Comparison of ENCODE assay signal across 22 cellular contexts in the genomic region with DNA sequence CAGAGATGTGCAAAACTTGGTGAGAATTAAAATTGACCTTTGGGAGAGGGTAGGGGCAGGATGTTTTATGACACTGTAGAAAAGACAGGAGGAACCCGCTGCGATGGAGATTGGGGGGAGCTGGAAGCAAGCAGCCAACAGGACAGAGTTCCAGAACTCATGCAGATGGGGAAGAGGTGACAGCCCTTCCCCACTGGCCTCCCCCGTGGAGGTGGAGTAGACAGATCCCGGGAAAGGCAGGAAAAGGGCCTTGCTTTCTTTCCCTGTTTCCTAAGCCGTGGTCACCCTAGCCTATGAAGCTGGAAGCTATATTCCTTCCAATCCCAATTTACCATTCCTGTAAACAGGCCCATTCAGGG. TPM values are rescaled to one million over a fixed set of nuclear protein-coding genes. Genes with fewer than 3 reads are reported as not detected.
DNase-seq lines count a peak whose midpoint lies in the region; ATAC-seq and TF ChIP-seq lines count a peak whose summit lies in the region.
"Had no signal": no experiment of that assay in that cellular context is flagged by ENCODE, and none has a peak within 500 bp of the region (broad histone marks: within the 10 kb centered on the region; RNA-seq: fewer than 3 reads in every experiment).

No MANE protein-coding gene starts in this region.

- no peaks in the 10 kb centered on the region for H3K9me3 Mint-ChIP-seq in activated T-cell treated with anti-CD3 and anti-CD28 coated beads, Interleukin-2, amount 50 U/mL, for 24 hours
- peaks cover 14% of the 10 kb centered on the region for H3K9me3 Mint-ChIP-seq in HFFc6
- H3K9me3 Mint-ChIP-seq: activated T-cell treated with anti-CD3 and anti-CD28 coated beads, Interleukin-2, amount 50 U/mL, for 4 hours had no signal

- peak overlapping the region in 52 of 59 donors; percentile 1 to 98 (median 66) for H3K27ac ChIP-seq in dorsolateral prefrontal cortex
- H3K27ac ChIP-seq in osteoblast (ENCODE audit: low read depth, low read length) = no peak overlapping the region
- H3K27ac ChIP-seq: Peyer's patch, psoas muscle had no signal

- peaks cover 15% of the 10 kb centered on the region for H3K4me1 ChIP-seq in osteoblast (ENCODE audit: insufficient read depth, low read length)

- H3K4me3 Mint-ChIP-seq in activated T-cell treated with anti-CD3 and anti-CD28 coated beads, Interleukin-2, amount 50 U/mL, for 24 hours = no peak overlapping the region
- no peak overlapping the region for H3K4me3 Mint-ChIP-seq in HFFc6
- H3K4me3 Mint-ChIP-seq: activated T-cell treated with anti-CD3 and anti-CD28 coated beads, Interleukin-2, amount 50 U/mL, for 4 hours; CD4-positive, alpha-beta memory T cell had no signal

- H3K4me3 ChIP-seq in dorsolateral prefrontal cortex (no peak overlapping the region), osteoblast (ENCODE audit: insufficient read depth, low read length) (no peak overlapping the region)
- H3K4me3 ChIP-seq: Peyer's patch, psoas muscle had no signal

- TF ChIP-seq CTCF in HFFc6 (IDR thresholded peaks at IDR 0.05) (no peak), dorsolateral prefrontal cortex (IDR thresholded peaks at IDR 0.05 in 54 of 56, conservative IDR thresholded peaks at IDR 0.05 in 2 of 56; ENCODE audit: low read depth in 1 of 56, partially characterized antibody in 56 of 56) (no peak), osteoblast (IDR thresholded peaks at IDR 0.05; ENCODE audit: extremely low read depth, low read depth, low read length) (no peak)

- DNase-seq in activated T-cell treated with anti-CD3 and anti-CD28 coated beads, Interleukin-2, amount 50 U/mL, for 24 hours = no peak
- no peak for DNase-seq in activated T-cell treated with anti-CD3 and anti-CD28 coated beads, Interleukin-2, amount 50 U/mL, for 48 hours
- no peak for DNase-seq in HFFc6
- DNase-seq in dorsolateral prefrontal cortex = no peak
- DNase-seq in osteoblast (ENCODE audit: insufficient read length, low spot score, missing footprints) = peak; percentile 53
- DNase-seq in NOMO-1 treated with DMSO at 0.1 percent for 48 hours (lab: John Stamatoyannopoulos, UW; ENCODE audit: unreplicated experiment) = no peak
- DNase-seq: activated CD4-positive, alpha-beta T cell treated with anti-CD3 and anti-CD28 coated beads for 48 hours; activated naive CD4-positive, alpha-beta T cell treated with anti-CD3 and anti-CD28 coated beads, Interleukin-2, amount 50 U/mL, for 16 hours; activated T-cell treated with anti-CD3 and anti-CD28 coated beads, Interleukin-2, amount 50 U/mL, for 4 hours; AML-193; CD4-positive, alpha-beta memory T cell; DMS 273 treated with DMSO at 0.1 percent for 48 hours; effector CD4-positive, alpha-beta T cell; NCI-H1694; NCI-H2171 treated with DMSO at 0.1 percent for 48 hours; NCI-H526; Peyer's patch; stimulated activated CD8-positive, alpha-beta memory T cell treated with anti-CD3 and anti-CD28 coated beads, Interleukin-4, amount 100 ng/mL, for 48 hours; trophoblast cell had no signal

- intact Hi-C loops in dorsolateral prefrontal cortex (cut with DNase I) = loop anchor here in 1 of 2 donors (5.0 kb wide), 1 partner anchor 70 kb away; no protein-coding TSS in a partner anchor

- H3K9me3 ChIP-seq in osteoblast (ENCODE audit: low read depth, low read length) = no peaks in the 10 kb centered on the region
- H3K9me3 ChIP-seq: Peyer's patch, psoas muscle had no signal

- H3K27me3 ChIP-seq in dorsolateral prefrontal cortex (no peaks in the 10 kb centered on the region), osteoblast (ENCODE audit: insufficient read depth, low read length) (no peaks in the 10 kb centered on the region)
- H3K27me3 ChIP-seq: Peyer's patch had no signal

- peaks cover 69% of the 10 kb centered on the region for H3K36me3 Mint-ChIP-seq in activated T-cell treated with anti-CD3 and anti-CD28 coated beads, Interleukin-2, amount 50 U/mL, for 24 hours (ENCODE audit: low read depth)
- H3K36me3 Mint-ChIP-seq in HFFc6 (ENCODE audit: low read depth) = peaks cover 29% of the 10 kb centered on the region

- peaks cover 15% of the 10 kb centered on the region for H3K79me2 ChIP-seq in osteoblast (ENCODE audit: insufficient read depth, low read length)

- no peak overlapping the region for H3K4me2 ChIP-seq in osteoblast (ENCODE audit: insufficient read depth, low read length)

- H3K4me1 Mint-ChIP-seq in activated T-cell treated with anti-CD3 and anti-CD28 coated beads, Interleukin-2, amount 50 U/mL, for 24 hours (ENCODE audit: low read depth) = peaks cover 9% of the 10 kb centered on the region
- H3K4me1 Mint-ChIP-seq in HFFc6 (ENCODE audit: low read depth) = peaks cover 42% of the 10 kb centered on the region

- H3K27me3 Mint-ChIP-seq in activated T-cell treated with anti-CD3 and anti-CD28 coated beads, Interleukin-2, amount 50 U/mL, for 24 hours = no peaks in the 10 kb centered on the region
- H3K27me3 Mint-ChIP-seq in HFFc6 (ENCODE audit: insufficient read depth) = peaks cover 51% of the 10 kb centered on the region
- H3K27me3 Mint-ChIP-seq: CD4-positive, alpha-beta memory T cell had no signal

- peaks cover 64% of the 10 kb centered on the region for H3K36me3 ChIP-seq in osteoblast (ENCODE audit: insufficient read depth, low read length)

- peak overlapping the region; percentile 8 for H3K27ac Mint-ChIP-seq in activated T-cell treated with anti-CD3 and anti-CD28 coated beads, Interleukin-2, amount 50 U/mL, for 24 hours
- peak overlapping the region; percentile 44 for H3K27ac Mint-ChIP-seq in HFFc6

- H4K20me1 ChIP-seq in osteoblast (ENCODE audit: insufficient read depth, low read length) = peaks cover 65% of the 10 kb centered on the region

- ATAC-seq in HG03469 (IDR thresholded peaks at IDR 0.05; ENCODE audit: unreplicated experiment) (no peak), HG03025 (IDR thresholded peaks at IDR 0.05; ENCODE audit: low FRiP score, unreplicated experiment) (no peak)
- ATAC-seq: activated T-cell treated with anti-CD3 and anti-CD28 coated beads, Interleukin-2, amount 50 U/mL, for 4 hours; psoas muscle had no signal

- no peak overlapping the region for H2AFZ ChIP-seq in osteoblast (ENCODE audit: low read length)

RNA-seq across cellular contexts. Expression of gene ANO7, which starts 39.1 kb away (rescaled TPM):
- total RNA-seq in HFFc6 (2021; fragmentation: NEBNext Ultra II Directional; extraction: Animal tissue kit (Norgen Biotek cat#: 25700)) = 1 to 10 TPM in 4 of 6 experiments, under 1 TPM in 2; 0.80 to 1.4 (median 1.2) TPM
- 10 to 100 TPM in 10 of 120 experiments, 1 to 10 TPM in 110; 1.8 to 24.3 (median 6.2) TPM for total RNA-seq in dorsolateral prefrontal cortex
- 1.2 and 1.8 TPM in 2 replicates for total RNA-seq in osteoblast
